Comparison of ENCODE assay signal across 11 cellular contexts in the genomic region with DNA sequence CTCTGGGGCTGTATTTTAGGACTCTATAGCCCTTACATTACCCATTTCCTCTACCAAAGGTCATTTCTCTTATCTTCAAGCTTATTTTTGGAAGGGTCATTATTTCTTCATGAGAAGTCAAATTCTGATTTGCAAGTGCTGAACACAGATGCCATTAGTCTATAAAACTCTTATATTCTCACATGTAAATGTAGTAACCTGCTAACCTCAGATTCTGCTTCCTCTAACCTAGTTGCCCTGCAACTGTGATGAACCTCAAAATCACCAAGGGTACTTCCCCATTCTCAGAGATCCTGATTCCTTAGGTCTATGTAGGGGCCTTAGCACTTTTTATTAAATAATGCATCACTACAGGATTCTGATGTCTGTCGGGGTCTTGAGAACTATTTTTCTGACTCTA. TPM values are rescaled to one million over a fixed set of nuclear protein-coding genes. Genes with fewer than 3 reads are reported as not detected.
DNase-seq lines count a peak whose midpoint lies in the region; ATAC-seq lines count a peak whose summit lies in the region.
"Had no signal": no experiment of that assay in that cellular context is flagged by ENCODE, and none has a peak within 500 bp of the region (broad histone marks: within the 10 kb centered on the region; RNA-seq: fewer than 3 reads in every experiment).

No MANE protein-coding gene starts in this region.

- H3K4me3 Mint-ChIP-seq in activated T-helper 17 cell treated with anti-CD3 and anti-CD28 coated beads, Interleukin-2, amount 50 U/mL, for 72 hours = peak overlapping the region; percentile 89

- DNase-seq in GDM1 (lab: John Stamatoyannopoulos, UW) (peak; percentile 38), caudate nucleus (lab: John Stamatoyannopoulos, UW) (no peak)
- no peak for DNase-seq in effector CD4-positive, alpha-beta T cell
- DNase-seq in activated CD8-positive, alpha-beta memory T cell treated with anti-CD3 and anti-CD28 coated beads, Interleukin-2, amount 50 U/mL, for 4 hours = no peak
- DNase-seq: Caco-2, heart right ventricle had no signal

- H3K9me3 Mint-ChIP-seq in activated T-helper 17 cell treated with anti-CD3 and anti-CD28 coated beads, Interleukin-2, amount 50 U/mL, for 72 hours = no peaks in the 10 kb centered on the region

- ATAC-seq in GM19452 (IDR thresholded peaks at IDR 0.05; ENCODE audit: unreplicated experiment) (peak; percentile 59), HG03439 (IDR thresholded peaks at IDR 0.05; ENCODE audit: unreplicated experiment) (peak; percentile 34), HG02970 (IDR thresholded peaks at IDR 0.05; ENCODE audit: low FRiP score, unreplicated experiment) (no peak)
- ATAC-seq in activated T-helper 17 cell treated with anti-CD3 and anti-CD28 coated beads, Interleukin-2, amount 50 U/mL, for 72 hours (replicated peaks) = peak; percentile 29
- ATAC-seq: heart right ventricle, Panc1 had no signal

- H3K27me3 Mint-ChIP-seq in activated T-helper 17 cell treated with anti-CD3 and anti-CD28 coated beads, Interleukin-2, amount 50 U/mL, for 72 hours = no peaks in the 10 kb centered on the region

- H3K36me3 Mint-ChIP-seq in activated T-helper 17 cell treated with anti-CD3 and anti-CD28 coated beads, Interleukin-2, amount 50 U/mL, for 72 hours (ENCODE audit: low read depth) = peaks cover 71% of the 10 kb centered on the region

- no peak overlapping the region for H3K27ac Mint-ChIP-seq in activated T-helper 17 cell treated with anti-CD3 and anti-CD28 coated beads, Interleukin-2, amount 50 U/mL, for 72 hours

- peaks cover 42% of the 10 kb centered on the region for H3K4me1 Mint-ChIP-seq in activated T-helper 17 cell treated with anti-CD3 and anti-CD28 coated beads, Interleukin-2, amount 50 U/mL, for 72 hours

- no peak overlapping the region for H3K27ac ChIP-seq in caudate nucleus (ENCODE audit: low read depth, low read length)

RNA-seq across cellular contexts. Expression of gene FAS, which starts 6.3 kb away (rescaled TPM):
- 100 to 1,000 TPM; 105 to 121 TPM for total RNA-seq in activated T-helper 17 cell treated with anti-CD3 and anti-CD28 coated beads, Interleukin-2, amount 50 U/mL, for 72 hours
- total RNA-seq: Caco-2 had no signal

RNA-seq across cellular contexts. Expression of gene ACTA2, which starts 44.4 kb away (rescaled TPM):
- total RNA-seq in activated T-helper 17 cell treated with anti-CD3 and anti-CD28 coated beads, Interleukin-2, amount 50 U/mL, for 72 hours = 10 to 100 TPM; 14.6 to 29.6 TPM
- total RNA-seq: Caco-2 had no signal
